ENCODE assay signal across 30 cellular contexts in genomic region chr9:21866302-21866701, GRCh38.
"Had no signal": no experiment of that assay in that cellular context is flagged by ENCODE, and none has a peak within 500 bp of the region (broad histone marks: within the 10 kb centered on the region; RNA-seq: fewer than 3 reads in every experiment).

No MANE protein-coding gene starts in this region.

- H3K4me3 Mint-ChIP-seq: natural killer cell; nephron; neural progenitor cell; stimulated activated naive B cell treated with anti-CD40 and anti-IgM and Interleukin-4, amounts not matched to agents 10 μg/mL and 1 μg/mL and 100 μg/mL, for 72 hours; stimulated activated naive CD8-positive, alpha-beta T cell treated with anti-CD3 and anti-CD28 coated beads, Interleukin-15, Interleukin-2, amounts not matched to agents 100 ng/mL and 50 ng/mL, for 24 hours had no signal

- H3K27me3 Mint-ChIP-seq: progenitor cell of endocrine pancreas; stimulated activated naive B cell treated with anti-CD40 and anti-IgM and Interleukin-4, amounts not matched to agents 10 μg/mL and 1 μg/mL and 100 μg/mL, for 72 hours; stimulated activated naive CD8-positive, alpha-beta T cell treated with anti-CD3 and anti-CD28 coated beads, Interleukin-15, Interleukin-2, amounts not matched to agents 100 ng/mL and 50 ng/mL, for 24 hours had no signal

- H3K9me3 ChIP-seq: ovary, psoas muscle, spleen, stomach, thoracic aorta, thyroid gland, upper lobe of left lung, vagina had no signal

- ATAC-seq: natural killer cell; psoas muscle; right cardiac atrium; sciatic nerve; stimulated activated naive B cell treated with anti-CD40 and anti-IgM and Interleukin-4, amounts not matched to agents 10 μg/mL and 1 μg/mL and 100 μg/mL, for 72 hours had no signal

- H3K4me2 ChIP-seq: neural progenitor cell, smooth muscle cell had no signal

- H3K4me3 ChIP-seq: neural progenitor cell, ovary, psoas muscle, skin epidermis, smooth muscle cell, spleen, stomach, thoracic aorta, thyroid gland, tibial nerve, upper lobe of left lung, vagina had no signal

- FAIRE-seq: urothelium cell line had no signal

- H3K27me3 ChIP-seq: neural progenitor cell, ovary, spleen, stomach, thyroid gland, tibial nerve, upper lobe of left lung, vagina had no signal

- H3K27ac ChIP-seq: neural progenitor cell, ovary, parathyroid adenoma, psoas muscle, skin epidermis, spleen, stomach, thoracic aorta, thyroid gland, tibial nerve, upper lobe of left lung, vagina had no signal

- H3K4me1 Mint-ChIP-seq: natural killer cell, nephron, neural progenitor cell had no signal

- H2AFZ ChIP-seq: neural progenitor cell, parathyroid adenoma had no signal

- H3K9me3 Mint-ChIP-seq: natural killer cell; nephron; neural progenitor cell; stimulated activated naive B cell treated with anti-CD40 and anti-IgM and Interleukin-4, amounts not matched to agents 10 μg/mL and 1 μg/mL and 100 μg/mL, for 72 hours; stimulated activated naive CD8-positive, alpha-beta T cell treated with anti-CD3 and anti-CD28 coated beads, Interleukin-15, Interleukin-2, amounts not matched to agents 100 ng/mL and 50 ng/mL, for 24 hours had no signal

- DNase-seq: natural killer cell; occipital lobe; ovary; posterior cingulate gyrus; psoas muscle; right cardiac atrium; spleen; stimulated activated CD4-positive, alpha-beta T cell treated with anti-CD3 and anti-CD28 coated beads, Interleukin-12 subunit alpha, Interleukin-12 subunit beta, amount 100 ng/mL, for 4 hours; stimulated activated CD4-positive, alpha-beta T cell treated with anti-CD3 and anti-CD28 coated beads, Interleukin-1b, Interleukin-23, amount 100 ng/mL, for 48 hours; stimulated activated CD4-positive, alpha-beta T cell treated with anti-CD3 and anti-CD28 coated beads, Interleukin-4, amount 100 ng/mL, for 1 hour; stimulated activated CD4-positive, alpha-beta T cell treated with anti-CD3 and anti-CD28 coated beads, Interleukin-4, amount 100 ng/mL, for 4 hours; stimulated activated CD8-positive, alpha-beta memory T cell treated with anti-CD3 and anti-CD28 coated beads, Interleukin-4, amount 100 ng/mL, for 48 hours; stimulated activated naive B cell treated with anti-CD40 and anti-IgM and Interleukin-4, amounts not matched to agents 10 μg/mL and 1 μg/mL and 100 μg/mL, for 72 hours; stimulated activated naive CD4-positive, alpha-beta T cell treated with Interleukin-2 at 50 U/mL for 16 hours; stomach; thyroid gland; trophoblast cell; upper lobe of left lung had no signal

- H3K9ac ChIP-seq: neural progenitor cell, parathyroid adenoma had no signal

- H3K79me2 ChIP-seq: parathyroid adenoma had no signal

- H3K27ac Mint-ChIP-seq: natural killer cell; nephron; neural progenitor cell; progenitor cell of endocrine pancreas; stimulated activated naive B cell treated with anti-CD40 and anti-IgM and Interleukin-4, amounts not matched to agents 10 μg/mL and 1 μg/mL and 100 μg/mL, for 72 hours; stimulated activated naive CD8-positive, alpha-beta T cell treated with anti-CD3 and anti-CD28 coated beads, Interleukin-15, Interleukin-2, amounts not matched to agents 100 ng/mL and 50 ng/mL, for 24 hours had no signal

- H3K36me3 ChIP-seq: ovary had no signal

- H3K4me1 ChIP-seq: neural progenitor cell, parathyroid adenoma, psoas muscle, spleen, stomach, thyroid gland, tibial nerve, upper lobe of left lung, vagina had no signal
